ENCODE assay signal across 16 cellular contexts in genomic region chr1:232568331-232568852, GRCh38.
DNase-seq lines count a peak whose midpoint lies in the region; FAIRE-seq and TF ChIP-seq lines count a peak whose summit lies in the region.
"Had no signal": no experiment of that assay in that cellular context is flagged by ENCODE, and none has a peak within 500 bp of the region (broad histone marks: within the 10 kb centered on the region; RNA-seq: fewer than 3 reads in every experiment).

No MANE protein-coding gene starts in this region.

- no peaks in the 10 kb centered on the region for H3K9me3 ChIP-seq in MG63
- no peaks in the 10 kb centered on the region for H3K9me3 ChIP-seq in smooth muscle cell (replicated peaks; ENCODE audit: low read depth)
- no peaks in the 10 kb centered on the region for H3K9me3 ChIP-seq in tibial artery
- H3K9me3 ChIP-seq: breast epithelium, psoas muscle, suprapubic skin had no signal

- DNase-seq in NCI-H748 (lab: John Stamatoyannopoulos, UW; ENCODE audit: unreplicated experiment) (peak; percentile 54), NCI-H748 treated with DMSO at 0.1 percent for 48 hours (lab: John Stamatoyannopoulos, UW) (no peak), MG63 (peak; percentile 28), astrocyte of the hippocampus (ENCODE audit: low read depth, low spot score) (peak; percentile 52), smooth muscle cell (lab: John Stamatoyannopoulos, UW; ENCODE audit: unreplicated experiment) (no peak), NCI-H1436 treated with DMSO at 0.1 percent for 48 hours (lab: John Stamatoyannopoulos, UW) (no peak), D721Med (ENCODE audit: insufficient read length, low spot score) (no peak), tibial artery (no peak)
- DNase-seq: activated naive CD4-positive, alpha-beta T cell treated with anti-CD3 and anti-CD28 coated beads, Interleukin-2, amount 50 U/mL, for 16 hours; effector CD8-positive, alpha-beta T cell; MV-4-11; naive B cell; NK-92 treated with Interleukin-12 subunit alpha and Interleukin-12 subunit beta, amount 100 ng/mL, for 24 hours; psoas muscle had no signal

- no peak for FAIRE-seq in D721Med (lab: Jason Lieb, UNC)

- peaks cover 90% of the 10 kb centered on the region for H3K79me2 ChIP-seq in smooth muscle cell (ENCODE audit: low read depth)

- peak overlapping the region; percentile 61 for H3K4me2 ChIP-seq in smooth muscle cell

- peaks cover 32% of the 10 kb centered on the region for H4K20me1 ChIP-seq in smooth muscle cell (ENCODE audit: low read depth)

- peaks cover 5% of the 10 kb centered on the region for H3F3A ChIP-seq in smooth muscle cell (ENCODE audit: low read depth)

- TF ChIP-seq CTCF in smooth muscle cell (IDR thresholded peaks at IDR 0.05; ENCODE audit: borderline replicate concordance, insufficient read depth, poor library complexity, severe bottlenecking), result no peak
- TF ChIP-seq CTCF in D721Med (IDR thresholded peaks at IDR 0.05; ENCODE audit: insufficient read depth, missing control alignments), result no peak
- no peak for TF ChIP-seq CTCF in tibial artery (IDR thresholded peaks at IDR 0.05)

- no peak overlapping the region for H2AFZ ChIP-seq in smooth muscle cell (ENCODE audit: low read depth)

- H3K4me3 ChIP-seq in MG63 (no peak overlapping the region), smooth muscle cell (no peak overlapping the region), tibial artery (no peak overlapping the region)
- H3K4me3 ChIP-seq: breast epithelium, psoas muscle, suprapubic skin had no signal

- H3K27me3 ChIP-seq in MG63 (no peaks in the 10 kb centered on the region), smooth muscle cell (ENCODE audit: low read depth) (no peaks in the 10 kb centered on the region), tibial artery (no peaks in the 10 kb centered on the region)
- H3K27me3 ChIP-seq: breast epithelium, suprapubic skin had no signal

- WGBS in smooth muscle cell (ENCODE audit: low lambda C conversion rate), result 86% methylated on average over 2 of the region's 2 CpGs

- H3K4me1 ChIP-seq in smooth muscle cell (ENCODE audit: low read depth) (peaks cover 13% of the 10 kb centered on the region), tibial artery (peaks cover 0 to 4% (median 0%) of the 10 kb centered on the region in 4 donors)
- H3K4me1 ChIP-seq: breast epithelium had no signal

- intact Hi-C loops in tibial artery (cut with DNase I; ENCODE audit: low total_unique reads), result no loop called here

- H3K36me3 ChIP-seq in MG63 (peaks cover 15% of the 10 kb centered on the region), smooth muscle cell (ENCODE audit: low read depth) (no peaks in the 10 kb centered on the region), tibial artery (no peaks in the 10 kb centered on the region)
- H3K36me3 ChIP-seq: breast epithelium, suprapubic skin had no signal

- no peak overlapping the region for H3K9ac ChIP-seq in smooth muscle cell (ENCODE audit: low read depth)

- H3K27ac ChIP-seq in smooth muscle cell (ENCODE audit: low read depth) (peak overlapping the region; percentile 15), tibial artery (no peak overlapping the region)
- H3K27ac ChIP-seq: breast epithelium, psoas muscle, suprapubic skin had no signal

Comparison
In these comparisons a context has a peak if more than half of its experiments do, and no peak if none do; other contexts are left out.
1. DNase-seq: peak in NCI-H748 (single experiment), MG63 (single experiment) and astrocyte of the hippocampus (single experiment); none in NCI-H748 treated with DMSO at 0.1 percent for 48 hours (single experiment), smooth muscle cell (single experiment), NCI-H1436 treated with DMSO at 0.1 percent for 48 hours (single experiment), D721Med (single experiment) and tibial artery (0 of 2).